14 cellular contexts compared by ENCODE assay signal in genomic region chr6:156862711-156863110, GRCh38.
DNase-seq lines count a peak whose midpoint lies in the region; ATAC-seq and TF ChIP-seq lines count a peak whose summit lies in the region.
"Had no signal": no experiment of that assay in that cellular context is flagged by ENCODE, and none has a peak within 500 bp of the region (broad histone marks: within the 10 kb centered on the region; RNA-seq: fewer than 3 reads in every experiment).

No MANE protein-coding gene starts in this region.

- H3K27ac ChIP-seq in CD4-positive, alpha-beta T cell (ENCODE audit: low read depth, low read length) = no peak overlapping the region
- H3K27ac ChIP-seq in Karpas-422 (ENCODE audit: low read length) (peak overlapping the region; percentile 12; the same call in 1 of the 2 replicates), left lung (no peak overlapping the region)
- H3K27ac ChIP-seq: heart right ventricle had no signal

- H3K27ac Mint-ChIP-seq in CD4-positive, alpha-beta T cell = peak overlapping the region; percentile 19
- H3K27ac Mint-ChIP-seq in activated naive CD8-positive, alpha-beta T cell = peak overlapping the region; percentile 64
- H3K27ac Mint-ChIP-seq: brain had no signal

- no peaks in the 10 kb centered on the region for H3K9me3 ChIP-seq in CD4-positive, alpha-beta T cell (ENCODE audit: control insufficient read depth, low read length)
- H3K9me3 ChIP-seq in Karpas-422 (ENCODE audit: low read length) (no peaks in the 10 kb centered on the region), left lung (no peaks in the 10 kb centered on the region)

- TF ChIP-seq CTCF in CD4-positive, alpha-beta T cell (IDR thresholded peaks at IDR 0.05) = no peak
- TF ChIP-seq CTCF in left lung (IDR thresholded peaks at IDR 0.05) = no peak

- H2AFZ ChIP-seq in Karpas-422 (ENCODE audit: low read length) = no peak overlapping the region

- H3K4me1 ChIP-seq in Karpas-422 (ENCODE audit: low read length) (peaks cover 69% of the 10 kb centered on the region), left lung (peaks cover 6 to 36% of the 10 kb centered on the region in 2 donors)

- H3K4me1 Mint-ChIP-seq in CD4-positive, alpha-beta T cell (ENCODE audit: low read depth) = peaks cover 92% of the 10 kb centered on the region
- peaks cover 81% of the 10 kb centered on the region for H3K4me1 Mint-ChIP-seq in activated naive CD8-positive, alpha-beta T cell (ENCODE audit: low read depth)

- peaks cover 99% of the 10 kb centered on the region for H3K79me2 ChIP-seq in Karpas-422 (ENCODE audit: low read length)

- CTCF ChIA-PET in CD4-positive, alpha-beta T cell (lab: Charles Lee) = no interaction called here

- H3K9me2 ChIP-seq in Karpas-422 (replicated peaks; ENCODE audit: insufficient read depth, low read length) = no peaks in the 10 kb centered on the region

- H3K36me3 Mint-ChIP-seq in CD4-positive, alpha-beta T cell (ENCODE audit: low read depth) = peaks cover 4% of the 10 kb centered on the region
- H3K36me3 Mint-ChIP-seq in activated naive CD8-positive, alpha-beta T cell = peaks cover 6% of the 10 kb centered on the region

- no peaks in the 10 kb centered on the region for H3K27me3 Mint-ChIP-seq in CD4-positive, alpha-beta T cell
- H3K27me3 Mint-ChIP-seq in activated naive CD8-positive, alpha-beta T cell = no peaks in the 10 kb centered on the region
- H3K27me3 Mint-ChIP-seq: brain had no signal

- no peak overlapping the region for H3K4me2 ChIP-seq in Karpas-422 (ENCODE audit: low read depth, low read length, poor library complexity, severe bottlenecking)

- H3K27me3 ChIP-seq in CD4-positive, alpha-beta T cell (ENCODE audit: control insufficient read depth, insufficient read depth, low read length) = no peaks in the 10 kb centered on the region
- H3K27me3 ChIP-seq in Karpas-422 (ENCODE audit: low read length) (no peaks in the 10 kb centered on the region), left lung (no peaks in the 10 kb centered on the region)
- H3K27me3 ChIP-seq: heart right ventricle had no signal

- POLR2A ChIA-PET in CD4-positive, alpha-beta T cell (lab: Charles Lee) = no interaction called here

- peaks cover 2% of the 10 kb centered on the region for H3K9me3 Mint-ChIP-seq in CD4-positive, alpha-beta T cell
- peaks cover 3% of the 10 kb centered on the region for H3K9me3 Mint-ChIP-seq in activated naive CD8-positive, alpha-beta T cell (ENCODE audit: low read depth)

- peak in 1 of 10 experiments; percentile 4 for DNase-seq in CD4-positive, alpha-beta T cell
- no peak for DNase-seq in Karpas-422
- peak; percentile 67 for DNase-seq in stimulated activated CD4-positive, alpha-beta T cell treated with anti-CD3 and anti-CD28 coated beads, Interleukin-1b, Interleukin-23, amount 100 ng/mL, for 48 hours
- DNase-seq in putamen (ENCODE audit: low spot score) = no peak
- DNase-seq in cerebellar cortex (ENCODE audit: low spot score) = no peak
- DNase-seq in left lung = no peak
- DNase-seq: DMS79, heart right ventricle, kidney, NCI-H1048, NCI-H2107, substantia nigra had no signal

- H4K20me1 ChIP-seq in Karpas-422 (ENCODE audit: insufficient read depth, low read depth, low read length) = peaks cover 11% of the 10 kb centered on the region; the same call in 1 of the 2 replicates

- H3K36me3 ChIP-seq in Karpas-422 (ENCODE audit: insufficient read depth, low read length) = no peaks in the 10 kb centered on the region
- H3K36me3 ChIP-seq in left lung = no peaks in the 10 kb centered on the region
- H3K36me3 ChIP-seq: heart right ventricle had no signal

- H3K4me3 Mint-ChIP-seq in CD4-positive, alpha-beta T cell = peak overlapping the region; percentile 3
- no peak overlapping the region for H3K4me3 Mint-ChIP-seq in activated naive CD8-positive, alpha-beta T cell
- H3K4me3 Mint-ChIP-seq: brain had no signal

- H3K4me3 ChIP-seq in Karpas-422 (ENCODE audit: low read length) (no peak overlapping the region), left lung (no peak overlapping the region)
- H3K4me3 ChIP-seq: heart right ventricle had no signal

- ATAC-seq in CD4-positive, alpha-beta T cell (ENCODE audit: poor library complexity) = no peak
- ATAC-seq in left lung = no peak
- ATAC-seq: heart right ventricle had no signal

- H3K9ac ChIP-seq in Karpas-422 (ENCODE audit: low read length) = no peak overlapping the region

- intact Hi-C loops in CD4-positive, alpha-beta T cell (cut with DNase I, micrococcal nuclease) = loop anchor here in 1 of 2 experiments (5.0 kb wide), 1 partner anchor 300 kb away; no protein-coding TSS in a partner anchor
- intact Hi-C loops in left lung (cut with DNase I) = no loop called here
